Comparison of ENCODE assay signal across 13 cellular contexts in genomic region chr13:97113231-97114001, GRCh38.
DNase-seq lines count a peak whose midpoint lies in the region; ATAC-seq, FAIRE-seq and TF ChIP-seq lines count a peak whose summit lies in the region.
"Had no signal": no experiment of that assay in that cellular context is flagged by ENCODE, and none has a peak within 500 bp of the region (broad histone marks: within the 10 kb centered on the region; RNA-seq: fewer than 3 reads in every experiment).

No MANE protein-coding gene starts in this region.

- ATAC-seq in mucosa of descending colon: peak; percentile 28
- ATAC-seq in stimulated activated naive CD8-positive, alpha-beta T cell treated with anti-CD3 and anti-CD28 coated beads, Interleukin-15, Interleukin-2, amounts not matched to agents 100 U/mL and 50 U/mL, for 24 hours: no peak

- H3K9me3 ChIP-seq in ascending aorta (no peaks in the 10 kb centered on the region), mucosa of descending colon (no peaks in the 10 kb centered on the region)

- H3K36me3 ChIP-seq in ascending aorta: no peaks in the 10 kb centered on the region
- no peaks in the 10 kb centered on the region for H3K36me3 ChIP-seq in mucosa of descending colon (ENCODE audit: low read depth)

- TF ChIP-seq CTCF in ascending aorta (IDR thresholded peaks at IDR 0.05) (no peak), mucosa of descending colon (IDR thresholded peaks at IDR 0.05) (no peak), D721Med (IDR thresholded peaks at IDR 0.05; ENCODE audit: insufficient read depth, missing control alignments) (no peak)

- H3K27ac ChIP-seq in ascending aorta: peak overlapping the region; percentile 77 to 78
- H3K27ac ChIP-seq: C4-2B had no signal

- H3K4me1 ChIP-seq in ascending aorta (peaks cover 3 to 75% of the 10 kb centered on the region in 2 donors), mucosa of descending colon (ENCODE audit: low read depth) (peaks cover 13% of the 10 kb centered on the region)

- FAIRE-seq in D721Med (lab: Jason Lieb, UNC): no peak
- FAIRE-seq: endometrium had no signal

- DNase-seq in AG08396 (ENCODE audit: low spot score) (peak; percentile 12), NCI-H1105 treated with DMSO at 0.1 percent for 48 hours (lab: John Stamatoyannopoulos, UW) (peak; percentile 57), ascending aorta (ENCODE audit: low spot score in 2 of 2) (no peak), mucosa of descending colon (no peak), D721Med (ENCODE audit: insufficient read length, low spot score) (no peak), glomerular visceral epithelial cell (ENCODE audit: extremely low spot score) (no peak), cortex of kidney (lab: John Stamatoyannopoulos, UW) (no peak)
- DNase-seq in stimulated activated naive CD8-positive, alpha-beta T cell treated with anti-CD3 and anti-CD28 coated beads, Interleukin-15, Interleukin-2, amounts not matched to agents 100 U/mL and 50 U/mL, for 24 hours: no peak
- DNase-seq: activated CD4-positive, CD25-positive, alpha-beta regulatory T cell; activated gamma-delta T cell treated with Interleukin-2 at 50 U/mL for 16 hours; SHP77 had no signal

- intact Hi-C loops in ascending aorta (cut with DNase I) (loop anchor here (5.0 to 10.0 kb wide), 4 partner anchors 164 to 1059 kb away; partner anchors contain the start of gene UGGT2), mucosa of descending colon (cut with DNase I, micrococcal nuclease) (loop anchor here (5.0 kb wide), 3 partner anchors 109 to 244 kb away; partner anchors contain the start of gene MBNL2 (in 1 of the 2))

- no peaks in the 10 kb centered on the region for H3K27me3 ChIP-seq in ascending aorta

- H3K4me3 ChIP-seq in ascending aorta (no peak overlapping the region), mucosa of descending colon (no peak overlapping the region)

Comparison
In these comparisons a context has a peak if more than half of its experiments do, and no peak if none do; other contexts are left out.
1. DNase-seq: peak in AG08396 (single experiment) and NCI-H1105 treated with DMSO at 0.1 percent for 48 hours (single experiment); none in ascending aorta (0 of 2), mucosa of descending colon (0 of 3), D721Med (single experiment), glomerular visceral epithelial cell (single experiment), stimulated activated naive CD8-positive, alpha-beta T cell treated with anti-CD3 and anti-CD28 coated beads, Interleukin-15, Interleukin-2, amounts not matched to agents 100 U/mL and 50 U/mL, for 24 hours (single experiment) and cortex of kidney (single experiment).